In the genomic region with DNA sequence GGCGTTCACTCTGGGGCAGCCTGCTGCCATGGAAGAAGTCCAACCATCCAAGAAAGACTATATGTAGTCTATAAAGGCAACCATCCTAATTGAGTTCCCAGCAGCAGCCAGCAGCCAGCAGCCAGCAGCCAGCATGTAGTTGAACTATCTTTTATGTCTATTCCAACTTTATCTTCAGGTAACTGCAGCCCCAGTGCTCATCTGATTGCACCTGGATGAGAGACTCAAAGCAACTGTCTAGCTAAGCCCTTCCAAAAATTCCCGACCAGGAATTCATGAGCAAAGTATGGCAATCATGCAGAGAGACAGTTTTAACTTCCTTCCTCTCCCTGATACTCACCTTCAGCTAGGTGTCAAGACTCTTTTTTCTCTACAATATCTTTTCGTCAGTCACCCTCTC, we compare ENCODE assay signal across 25 cellular contexts.
DNase-seq lines count a peak whose midpoint lies in the region; ATAC-seq, FAIRE-seq and TF ChIP-seq lines count a peak whose summit lies in the region.
"Had no signal": no experiment of that assay in that cellular context is flagged by ENCODE, and none has a peak within 500 bp of the region (broad histone marks: within the 10 kb centered on the region; RNA-seq: fewer than 3 reads in every experiment).

No MANE protein-coding gene starts in this region.

- H2AK5ac ChIP-seq in IMR-90 (ENCODE audit: low read depth, low read length) (no peak overlapping the region), H1 (ENCODE audit: low read depth, low read length) (no peak overlapping the region), trophoblast cell (ENCODE audit: low read length) (no peak overlapping the region)

- H4K20me1 ChIP-seq in IMR-90 (ENCODE audit: insufficient read depth, low read length) (no peaks in the 10 kb centered on the region), H1 (replicated peaks in 1 of 2; ENCODE audit: control insufficient read depth in 1 of 2, insufficient read depth in 2 of 2, low read length in 2 of 2) (no peaks in the 10 kb centered on the region)
- H4K20me1 ChIP-seq: BLaER1 had no signal

- H2BK15ac ChIP-seq in IMR-90 (ENCODE audit: low read depth, low read length) = no peak overlapping the region
- H2BK15ac ChIP-seq in H1 (ENCODE audit: low read length) = no peak overlapping the region

- in situ Hi-C loops in IMR-90 (cut with MboI; ENCODE audit: low sequenced_read_pairs) = no loop called here

- no peak for TF ChIP-seq CTCF in IMR-90 (conservative IDR thresholded peaks at IDR 0.05; ENCODE audit: low read depth, low read length)
- TF ChIP-seq CTCF in H1 (IDR thresholded peaks at IDR 0.05; ENCODE audit: control extremely low read depth in 1 of 3, insufficient read depth in 1 of 3, low read depth in 1 of 3, low read length in 3 of 3) = no peak
- TF ChIP-seq CTCF in thyroid gland (IDR thresholded peaks at IDR 0.05) = no peak

- 40% methylated on average over 1 of the region's 3 CpGs; no CpG with 5 or more reads in 1 of the 2 experiments for WGBS in IMR-90 (ENCODE audit: extremely low coverage in 2 of 2, insufficient read length in 1 of 2), 2 experiments
- WGBS in H1 (ENCODE audit: extremely low coverage in 1 of 2, insufficient coverage in 1 of 2, insufficient read length in 1 of 2, insufficient replicate concordance in 2 of 2, low coverage in 1 of 2, low lambda C conversion rate in 2 of 2, missing lambda C conversion rate in 1 of 2), 2 experiments = 90% methylated on average over 3 of the region's 3 CpGs; no CpG with 5 or more reads in 1 of the 2 experiments
- no CpG with 5 or more reads among the region's 3 CpGs for WGBS in trophoblast cell (ENCODE audit: extremely low coverage, insufficient coverage, insufficient read length)
- 80 to 87% methylated on average over 3 of the region's 3 CpGs for WGBS in thyroid gland, 2 donors

- H2BK120ac ChIP-seq in IMR-90 (ENCODE audit: low read depth, low read length) (no peak overlapping the region), H1 (replicated peaks; ENCODE audit: low read depth, low read length) (no peak overlapping the region), trophoblast cell (ENCODE audit: insufficient read depth, low read length, poor library complexity) (no peak overlapping the region)

- POLR2A ChIA-PET in IMR-90 (lab: Charles Lee; ENCODE audit: unreplicated experiment) = no interaction called here
- POLR2A ChIA-PET in H1 (lab: Charles Lee; ENCODE audit: partially characterized antibody) = no interaction called here

- no peak overlapping the region for H3K27ac ChIP-seq in IMR-90 (ENCODE audit: insufficient read depth, low read length)
- no peak overlapping the region for H3K27ac ChIP-seq in H1 (ENCODE audit: low read depth, low read length)
- H3K27ac ChIP-seq in trophoblast cell (ENCODE audit: low read depth, low read length) = no peak overlapping the region
- H3K27ac ChIP-seq in thyroid gland = no peak overlapping the region
- H3K27ac ChIP-seq: BLaER1 had no signal

- H3K18ac ChIP-seq in IMR-90 (ENCODE audit: low read depth, low read length) = no peak overlapping the region
- H3K18ac ChIP-seq in H1 (ENCODE audit: extremely low read depth, low read length) = no peak overlapping the region
- no peak overlapping the region for H3K18ac ChIP-seq in trophoblast cell (ENCODE audit: low read length)

- TF ChIP-seq RAD21 in IMR-90 (IDR thresholded peaks at IDR 0.05; ENCODE audit: low read length) (no peak), H1 (IDR thresholded peaks at IDR 0.05 in 1 of 2, conservative IDR thresholded peaks at IDR 0.05 in 1 of 2; ENCODE audit: low read depth in 2 of 2, low read length in 2 of 2) (no peak)

- no peaks in the 10 kb centered on the region for H3K9me1 ChIP-seq in IMR-90 (ENCODE audit: insufficient read depth, low read length)

- intact Hi-C loops in IMR-90 (cut with micrococcal nuclease) = loop anchor here (10.0 kb wide), 1 partner anchor 219 kb away; a partner anchor contains a TSS
- intact Hi-C loops in thyroid gland (cut with DNase I) = no loop called here

- TF ChIP-seq EP300 in H1 (IDR thresholded peaks at IDR 0.05; ENCODE audit: borderline replicate concordance in 1 of 2, low read depth in 2 of 2, low read length in 2 of 2) = no peak

- H3K27me3 ChIP-seq in IMR-90 (ENCODE audit: control insufficient read depth, insufficient read depth, low read length) = no peaks in the 10 kb centered on the region
- H3K27me3 ChIP-seq in H1 (replicated peaks in 1 of 4; ENCODE audit: control insufficient read depth in 3 of 4, extremely low read depth in 1 of 4, insufficient read depth in 3 of 4, low read length in 3 of 4) = no peaks in the 10 kb centered on the region
- H3K27me3 ChIP-seq in trophoblast cell (ENCODE audit: insufficient read depth, low read length) = no peaks in the 10 kb centered on the region
- no peaks in the 10 kb centered on the region for H3K27me3 ChIP-seq in thyroid gland
- H3K27me3 ChIP-seq: BE2C, BLaER1 had no signal

- H3K9ac ChIP-seq in IMR-90 (ENCODE audit: low read depth, low read length) = no peak overlapping the region
- no peak overlapping the region for H3K9ac ChIP-seq in H1 (replicated peaks in 1 of 4; ENCODE audit: extremely low read depth in 1 of 4, low read depth in 3 of 4, low read length in 3 of 4)
- H3K9ac ChIP-seq in trophoblast cell (ENCODE audit: low read length) = no peak overlapping the region
- H3K9ac ChIP-seq: BLaER1 had no signal

- 0 out of 2 replicates have a peak overlapping the region, but pooled peaks have one; percentile 14 for H2BK20ac ChIP-seq in IMR-90 (ENCODE audit: low read depth, low read length)
- H2BK20ac ChIP-seq in H1 (ENCODE audit: low read length) = no peak overlapping the region

- H4K8ac ChIP-seq in IMR-90 (ENCODE audit: low read depth in 2 of 2, low read length in 2 of 2) (no peak overlapping the region), H1 (ENCODE audit: extremely low read depth, insufficient read depth, low read length) (no peak overlapping the region), trophoblast cell (ENCODE audit: low read depth, low read length) (no peak overlapping the region)

- no peak for DNase-seq in IMR-90
- no peak for DNase-seq in H1 (ENCODE audit: low read depth in 1 of 2, low spot score in 2 of 2)
- peak; percentile 90 to 93 for DNase-seq in trophoblast cell
- DNase-seq in thyroid gland = no peak
- no peak for DNase-seq in NCI-H187 (lab: John Stamatoyannopoulos, UW)
- DNase-seq: 8988T; ACHN; BE2C; C1 segment of cervical spinal cord; CD4-positive, alpha-beta memory T cell; CD4-positive, CD25-positive, alpha-beta regulatory T cell; CD8-positive, alpha-beta memory T cell; COR-L47; DMS 273 treated with DMSO at 0.1 percent for 48 hours; DMS153; DMS53; DMS79; DND-41; EL; GDM1 had no signal

- H3K4me3 ChIP-seq in IMR-90 (ENCODE audit: insufficient read depth, low read depth, low read length) = no peak overlapping the region
- H3K4me3 ChIP-seq in H1 (ENCODE audit: extremely low read depth in 1 of 4, insufficient read depth in 2 of 4, low read depth in 3 of 4, low read length in 4 of 4) = no peak overlapping the region
- H3K4me3 ChIP-seq in trophoblast cell (ENCODE audit: low read depth, low read length) = no peak overlapping the region
- H3K4me3 ChIP-seq in thyroid gland (replicated peaks in 1 of 3) = no peak overlapping the region
- H3K4me3 ChIP-seq: BLaER1, GM12878 had no signal

- H3K4me2 ChIP-seq in IMR-90 (ENCODE audit: low read depth, low read length) (no peak overlapping the region), H1 (ENCODE audit: insufficient read depth in 1 of 2, low read depth in 2 of 2, low read length in 2 of 2) (no peak overlapping the region), trophoblast cell (ENCODE audit: low read length) (no peak overlapping the region)
- H3K4me2 ChIP-seq: BLaER1 had no signal

- H4K5ac ChIP-seq in IMR-90 (ENCODE audit: low read depth, low read length) = no peak overlapping the region; the same call in 1 of the 2 replicates
- no peak overlapping the region for H4K5ac ChIP-seq in H1 (ENCODE audit: insufficient read length, low read depth, low read length)

- H4K91ac ChIP-seq in IMR-90 (ENCODE audit: insufficient read depth, low read depth, low read length) (no peak overlapping the region), H1 (replicated peaks; ENCODE audit: insufficient read length, low read length) (no peak overlapping the region), trophoblast cell (ENCODE audit: low read depth, low read length) (no peak overlapping the region)

- H3K56ac ChIP-seq in IMR-90 (ENCODE audit: extremely low read depth, insufficient read depth, low read length) (no peak overlapping the region), H1 (replicated peaks; ENCODE audit: insufficient read length, low read depth, low read length) (no peak overlapping the region)

- H2AK9ac ChIP-seq in IMR-90 (replicated peaks; ENCODE audit: low read depth, low read length, poor library complexity) = no peak overlapping the region

- H3K4me1 ChIP-seq in IMR-90 (ENCODE audit: control insufficient read depth, insufficient read depth, low read length) = peaks cover 7% of the 10 kb centered on the region
- H3K4me1 ChIP-seq in H1 (replicated peaks in 1 of 4; ENCODE audit: control insufficient read depth in 3 of 4, insufficient read depth in 4 of 4, low read length in 3 of 4) = no peaks in the 10 kb centered on the region; a peak in 2 of 7 replicates
- H3K4me1 ChIP-seq in trophoblast cell (ENCODE audit: control insufficient read depth in 1 of 2, insufficient read depth in 2 of 2, low read length in 2 of 2) = no peaks in the 10 kb centered on the region
- H3K4me1 ChIP-seq in thyroid gland = no peaks in the 10 kb centered on the region
- H3K4me1 ChIP-seq: BE2C, BLaER1 had no signal

- ATAC-seq in IMR-90 (ENCODE audit: low read depth) = no peak
- ATAC-seq: GM12878 had no signal

- H4K12ac ChIP-seq in trophoblast cell (ENCODE audit: low read depth, low read length) = no peak overlapping the region

- H3K14ac ChIP-seq in IMR-90 (replicated peaks; ENCODE audit: low read depth, low read length) = no peak overlapping the region
- H3K14ac ChIP-seq in H1 (ENCODE audit: insufficient read length) = no peak overlapping the region
- H3K14ac ChIP-seq in trophoblast cell (ENCODE audit: low read length) = no peak overlapping the region

- no peaks in the 10 kb centered on the region for H3K36me3 ChIP-seq in IMR-90 (ENCODE audit: control insufficient read depth, insufficient read depth, low read length)
- H3K36me3 ChIP-seq in H1 (ENCODE audit: control insufficient read depth in 2 of 4, insufficient read depth in 4 of 4, low read length in 3 of 4) = no peaks in the 10 kb centered on the region
- H3K36me3 ChIP-seq in trophoblast cell (ENCODE audit: control insufficient read depth in 1 of 2, insufficient read depth in 2 of 2, low read length in 2 of 2) = no peaks in the 10 kb centered on the region
- H3K36me3 ChIP-seq in thyroid gland = no peaks in the 10 kb centered on the region
- H3K36me3 ChIP-seq: BE2C, BLaER1 had no signal

- H2AFZ ChIP-seq in IMR-90 (replicated peaks; ENCODE audit: low read length, poor library complexity) (no peak overlapping the region), H1 (ENCODE audit: low read length) (0 out of 2 replicates have a peak overlapping the region, but pooled peaks have one; percentile 20), trophoblast cell (ENCODE audit: insufficient read depth, low read length, poor library complexity) (no peak overlapping the region)

- H2BK5ac ChIP-seq in IMR-90 (ENCODE audit: low read depth, low read length, poor library complexity, severe bottlenecking) = no peak overlapping the region
- H2BK5ac ChIP-seq in H1 (ENCODE audit: low read depth, low read length) = no peak overlapping the region
- no peak overlapping the region for H2BK5ac ChIP-seq in trophoblast cell (ENCODE audit: low read depth, low read length, poor library complexity)

- dilution Hi-C loops in IMR-90 (cut with HindIII; ENCODE audit: low sequenced_read_pairs, unreplicated experiment) = no loop called here

- CTCF ChIA-PET in IMR-90 (lab: Yijun Ruan, JAX) (interaction anchor here (1.7 kb wide), 1 partner anchor 8 kb away, joined by 7 read pairs; no protein-coding TSS in a partner anchor), H1 (lab: Charles Lee; ENCODE audit: partially characterized antibody) (interaction anchor here (1.3 to 1.5 kb wide), 2 partner anchors 11 to 12 kb away, joined by 3 read pairs; no protein-coding TSS in a partner anchor)

- H3K4ac ChIP-seq in IMR-90 (ENCODE audit: low read depth, low read length) = no peak overlapping the region
- H3K4ac ChIP-seq in H1 (replicated peaks; ENCODE audit: insufficient read length, low read depth, low read length) = no peak overlapping the region
- no peak overlapping the region for H3K4ac ChIP-seq in trophoblast cell (ENCODE audit: low read depth, low read length)

- no peaks in the 10 kb centered on the region for H3K9me3 ChIP-seq in IMR-90 (ENCODE audit: control insufficient read depth, insufficient read depth, low read length)
- no peaks in the 10 kb centered on the region for H3K9me3 ChIP-seq in H1 (ENCODE audit: insufficient read depth in 2 of 2, low read depth in 1 of 2, low read length in 1 of 2)
- H3K9me3 ChIP-seq in trophoblast cell (ENCODE audit: insufficient read depth, low read depth, low read length) = no peaks in the 10 kb centered on the region
- no peaks in the 10 kb centered on the region for H3K9me3 ChIP-seq in thyroid gland
- H3K9me3 ChIP-seq: BE2C, BLaER1 had no signal

- no peaks in the 10 kb centered on the region for H3K79me2 ChIP-seq in H1 (ENCODE audit: control insufficient read depth in 1 of 2, insufficient read depth in 2 of 2, low read length in 2 of 2)
- no peaks in the 10 kb centered on the region for H3K79me2 ChIP-seq in trophoblast cell (ENCODE audit: control insufficient read depth, insufficient read depth, low read length, poor library complexity)

- no peaks in the 10 kb centered on the region for H3K23me2 ChIP-seq in H1 (ENCODE audit: low read depth, low read length)

- H3K23ac ChIP-seq in IMR-90 (ENCODE audit: low read depth, low read length) (no peak overlapping the region), H1 (ENCODE audit: insufficient read length) (no peak overlapping the region), trophoblast cell (ENCODE audit: low read length) (no peak overlapping the region)

- no peak overlapping the region for H2BK12ac ChIP-seq in H1 (ENCODE audit: low read depth, low read length)
- no peak overlapping the region for H2BK12ac ChIP-seq in trophoblast cell (ENCODE audit: low read length)

- no TSS peak for BruUV-seq in IMR-90 (replicated peaks; lab: Mats Ljungman, UMichigan)

- TF ChIP-seq POLR2A in IMR-90 (IDR thresholded peaks at IDR 0.05; ENCODE audit: low read depth, low read length) (no peak), H1 (IDR thresholded peaks at IDR 0.05; ENCODE audit: control extremely low read depth in 1 of 2, low read depth in 2 of 2, low read length in 2 of 2) (no peak), thyroid gland (IDR thresholded peaks at IDR 0.05) (no peak)

- no peaks in the 10 kb centered on the region for H3K79me1 ChIP-seq in IMR-90 (ENCODE audit: low read depth in 1 of 2, low read length in 2 of 2)
- H3K79me1 ChIP-seq in H1 (ENCODE audit: low read depth, low read length) = no peaks in the 10 kb centered on the region
- H3K79me1 ChIP-seq in trophoblast cell (ENCODE audit: low read length) = no peaks in the 10 kb centered on the region

- FAIRE-seq in H1 (lab: Jason Lieb, UNC) = no peak
- FAIRE-seq: A204.1, GM12878, GM12892, GM18507 had no signal

Comparison
In these comparisons a context has a peak if more than half of its experiments do, and no peak if none do; other contexts are left out.
1. DNase-seq: peak in trophoblast cell (2 of 2); none in IMR-90 (single experiment), H1 (0 of 2), thyroid gland (0 of 2) and NCI-H187 (0 of 2).